In genomic region chr6:131949909-131950766, GRCh38 we compare ENCODE assay signal across 8 cellular contexts. TPM values are rescaled to one million over a fixed set of nuclear protein-coding genes. Genes with fewer than 3 reads are reported as not detected.
A peak's percentile ranks its signal among the peaks of the same experiment; 100 is the strongest.
DNase-seq lines count a peak whose midpoint lies in the region; ATAC-seq and TF ChIP-seq lines count a peak whose summit lies in the region.

No MANE protein-coding gene starts in this region.

- H3K18ac ChIP-seq in IMR-90 (ENCODE audit: low read depth, low read length), result peak overlapping the region; percentile 76

- dilution Hi-C loops in IMR-90 (cut with HindIII; ENCODE audit: low sequenced_read_pairs, unreplicated experiment), result no loop called here

- peak overlapping the region; percentile 3 to 51; a peak in 3 of 4 replicates for H4K8ac ChIP-seq in IMR-90 (ENCODE audit: low read depth in 2 of 2, low read length in 2 of 2)

- peaks cover 10% of the 10 kb centered on the region for H3K4me1 ChIP-seq in IMR-90 (ENCODE audit: control insufficient read depth, insufficient read depth, low read length)
- H3K4me1 ChIP-seq in effector memory CD4-positive, alpha-beta T cell (ENCODE audit: control insufficient read depth, insufficient read depth, low read length, poor library complexity, severe bottlenecking), result peaks cover 3% of the 10 kb centered on the region
- peaks cover 0 to 12% (median 0%) of the 10 kb centered on the region in 4 donors for H3K4me1 ChIP-seq in right lobe of liver

- intact Hi-C loops in IMR-90 (cut with micrococcal nuclease), result loop anchor here (2.0 kb wide), 1 partner anchor 111 kb away; no protein-coding TSS in a partner anchor
- intact Hi-C loops in right lobe of liver (cut with DNase I), result no loop called here

- peaks cover 5% of the 10 kb centered on the region for H3K4me1 Mint-ChIP-seq in stimulated activated naive CD8-positive, alpha-beta T cell treated with anti-CD3 and anti-CD28 coated beads, Interleukin-15, Interleukin-2, amounts not matched to agents 100 ng/mL and 50 ng/mL, for 24 hours (ENCODE audit: low read depth)

- ATAC-seq in IMR-90 (ENCODE audit: low read depth) (peak; percentile 9), right lobe of liver (peak; percentile 74 to 83 (median 82)), HG03097 (IDR thresholded peaks at IDR 0.05; ENCODE audit: low FRiP score, unreplicated experiment) (no peak)

- TF ChIP-seq RAD21 in IMR-90 (IDR thresholded peaks at IDR 0.05; ENCODE audit: low read length), result peak; percentile 44

- H3K4me3 ChIP-seq in IMR-90 (ENCODE audit: insufficient read depth, low read depth, low read length) (peak overlapping the region; percentile 66), right lobe of liver (peak overlapping the region; percentile 61 to 66 (median 64))
- peak overlapping the region; percentile 41 for H3K4me3 ChIP-seq in effector memory CD4-positive, alpha-beta T cell (ENCODE audit: insufficient read depth, low read depth, low read length, poor library complexity, severe bottlenecking)

- in situ Hi-C loops in IMR-90 (cut with MboI; ENCODE audit: low sequenced_read_pairs), result loop anchor here (5.0 kb wide), 1 partner anchor 182 kb away; no protein-coding TSS in a partner anchor

- DNase-seq in NCI-H1092 treated with DMSO at 0.1 percent for 48 hours (lab: John Stamatoyannopoulos, UW) (peak; percentile 8), NCI-H1092 (lab: John Stamatoyannopoulos, UW) (no peak), IMR-90 (peak; percentile 92), SW 1271 (lab: John Stamatoyannopoulos, UW) (peak; percentile 70 to 83), right lobe of liver (peak; percentile 80 to 95 (median 91))
- DNase-seq in effector memory CD4-positive, alpha-beta T cell, result no peak

- H2AK5ac ChIP-seq in IMR-90 (ENCODE audit: low read depth, low read length), result peak overlapping the region; percentile 21; the same call in 1 of the 2 replicates

- H3K27ac Mint-ChIP-seq in stimulated activated naive CD8-positive, alpha-beta T cell treated with anti-CD3 and anti-CD28 coated beads, Interleukin-15, Interleukin-2, amounts not matched to agents 100 ng/mL and 50 ng/mL, for 24 hours, result no peak overlapping the region

- TF ChIP-seq POLR2A in IMR-90 (IDR thresholded peaks at IDR 0.05; ENCODE audit: low read depth, low read length), result peak; percentile 57
- TF ChIP-seq POLR2A in right lobe of liver (IDR thresholded peaks at IDR 0.05), result no peak

- H2AFZ ChIP-seq in IMR-90 (replicated peaks; ENCODE audit: low read length, poor library complexity), result peak overlapping the region; percentile 81

- POLR2A ChIA-PET in IMR-90 (lab: Charles Lee; ENCODE audit: unreplicated experiment), result interaction anchor here (0.6 to 3.1 kb wide), 8 partner anchors 11 to 885 kb away, joined by 3 to 38 read pairs (median 6); no protein-coding TSS in a partner anchor

- H3K9me1 ChIP-seq in IMR-90 (ENCODE audit: insufficient read depth, low read length), result peaks cover 7% of the 10 kb centered on the region

- peaks cover 76% of the 10 kb centered on the region for H3K27me3 Mint-ChIP-seq in stimulated activated naive CD8-positive, alpha-beta T cell treated with anti-CD3 and anti-CD28 coated beads, Interleukin-15, Interleukin-2, amounts not matched to agents 100 ng/mL and 50 ng/mL, for 24 hours

- H3K4me2 ChIP-seq in IMR-90 (ENCODE audit: low read depth, low read length), result peak overlapping the region; percentile 91

- H2AK9ac ChIP-seq in IMR-90 (replicated peaks; ENCODE audit: low read depth, low read length, poor library complexity), result peak overlapping the region; percentile 93

- 7% methylated on average over 11 of the region's 42 CpGs; no CpG with 5 or more reads in 1 of the 2 experiments for WGBS in IMR-90 (ENCODE audit: extremely low coverage in 2 of 2, insufficient read length in 1 of 2), 2 experiments
- 2% methylated on average over 15 of the region's 42 CpGs for WGBS in right lobe of liver (ENCODE audit: insufficient coverage, low coverage, low lambda C conversion rate, missing lambda C conversion rate)

- H3K36me3 Mint-ChIP-seq in stimulated activated naive CD8-positive, alpha-beta T cell treated with anti-CD3 and anti-CD28 coated beads, Interleukin-15, Interleukin-2, amounts not matched to agents 100 ng/mL and 50 ng/mL, for 24 hours (ENCODE audit: low read depth), result no peaks in the 10 kb centered on the region

- peak overlapping the region; percentile 30 for H4K5ac ChIP-seq in IMR-90 (ENCODE audit: low read depth, low read length)

- BruUV-seq in IMR-90 (replicated peaks; lab: Mats Ljungman, UMichigan), result no TSS peak

- peaks cover 3 to 31% of the 10 kb centered on the region in 2 experiments; a peak in 3 of 4 replicates for H3K79me1 ChIP-seq in IMR-90 (ENCODE audit: low read depth in 1 of 2, low read length in 2 of 2)

- TF ChIP-seq CTCF in IMR-90 (conservative IDR thresholded peaks at IDR 0.05; ENCODE audit: low read depth, low read length) (peak; percentile 48), right lobe of liver (IDR thresholded peaks at IDR 0.05) (peak; percentile 42 to 52 (median 46))

- H3K14ac ChIP-seq in IMR-90 (replicated peaks; ENCODE audit: low read depth, low read length), result peak overlapping the region; percentile 77

- peak overlapping the region; percentile 78 for H2BK120ac ChIP-seq in IMR-90 (ENCODE audit: low read depth, low read length)

- peak overlapping the region; percentile 77 for H3K23ac ChIP-seq in IMR-90 (ENCODE audit: low read depth, low read length)

- peak overlapping the region; percentile 84 for H3K9ac ChIP-seq in IMR-90 (ENCODE audit: low read depth, low read length)

- H4K91ac ChIP-seq in IMR-90 (ENCODE audit: insufficient read depth, low read depth, low read length), result peak overlapping the region; percentile 40; the same call in 1 of the 2 replicates

- H2BK15ac ChIP-seq in IMR-90 (ENCODE audit: low read depth, low read length), result no peak overlapping the region

- H2BK5ac ChIP-seq in IMR-90 (ENCODE audit: low read depth, low read length, poor library complexity, severe bottlenecking), result peak overlapping the region; percentile 85

- H4K20me1 ChIP-seq in IMR-90 (ENCODE audit: insufficient read depth, low read length), result peaks cover 47% of the 10 kb centered on the region

- CTCF ChIA-PET in IMR-90 (lab: Yijun Ruan, JAX), result interaction anchor here (0.7 to 1.4 kb wide), 4 partner anchors 25 to 285 kb away, joined by 3 to 8 read pairs (median 3); no protein-coding TSS in a partner anchor

- H3K27me3 ChIP-seq in IMR-90 (ENCODE audit: control insufficient read depth, insufficient read depth, low read length) (no peaks in the 10 kb centered on the region), right lobe of liver (no peaks in the 10 kb centered on the region)
- peaks cover 18% of the 10 kb centered on the region for H3K27me3 ChIP-seq in effector memory CD4-positive, alpha-beta T cell (replicated peaks; ENCODE audit: control insufficient read depth, insufficient read depth, low read length, poor library complexity, severe bottlenecking)

- H3K36me3 ChIP-seq in IMR-90 (ENCODE audit: control insufficient read depth, insufficient read depth, low read length), result peaks cover 16% of the 10 kb centered on the region
- H3K36me3 ChIP-seq in effector memory CD4-positive, alpha-beta T cell (ENCODE audit: control insufficient read depth, insufficient read depth, low read length), result no peaks in the 10 kb centered on the region
- H3K36me3 ChIP-seq in right lobe of liver, result peaks cover 0 to 7% (median 5%) of the 10 kb centered on the region in 4 donors

- peak overlapping the region; percentile 77 for H3K4ac ChIP-seq in IMR-90 (ENCODE audit: low read depth, low read length)

- H3K56ac ChIP-seq in IMR-90 (ENCODE audit: extremely low read depth, insufficient read depth, low read length), result peak overlapping the region; percentile 64

- H3K9me3 Mint-ChIP-seq in stimulated activated naive CD8-positive, alpha-beta T cell treated with anti-CD3 and anti-CD28 coated beads, Interleukin-15, Interleukin-2, amounts not matched to agents 100 ng/mL and 50 ng/mL, for 24 hours, result no peaks in the 10 kb centered on the region

- peak overlapping the region; percentile 73 for H3K4me3 Mint-ChIP-seq in stimulated activated naive CD8-positive, alpha-beta T cell treated with anti-CD3 and anti-CD28 coated beads, Interleukin-15, Interleukin-2, amounts not matched to agents 100 ng/mL and 50 ng/mL, for 24 hours

- peak overlapping the region; percentile 1; the same call in 1 of the 2 replicates for H2BK20ac ChIP-seq in IMR-90 (ENCODE audit: low read depth, low read length)

- H3K9me3 ChIP-seq in IMR-90 (ENCODE audit: control insufficient read depth, insufficient read depth, low read length) (no peaks in the 10 kb centered on the region), right lobe of liver (no peaks in the 10 kb centered on the region)
- no peaks in the 10 kb centered on the region for H3K9me3 ChIP-seq in effector memory CD4-positive, alpha-beta T cell (ENCODE audit: control insufficient read depth, low read length)

- H3K27ac ChIP-seq in IMR-90 (ENCODE audit: insufficient read depth, low read length) (peak overlapping the region; percentile 83), right lobe of liver (peak overlapping the region; percentile 75 to 83 (median 81))
- H3K27ac ChIP-seq in effector memory CD4-positive, alpha-beta T cell (ENCODE audit: insufficient read depth, low read length, poor library complexity, severe bottlenecking), result no peak overlapping the region

TF ChIP-seq in IMR-90, 13 proteins besides CTCF, POLR2A, EP300 and RAD21 (continues in another document):
- no peak for TF ChIP-seq ELK1 (IDR thresholded peaks at IDR 0.05; ENCODE audit: borderline replicate concordance, low read depth, low read length)
- no peak for TF ChIP-seq RFX5 (IDR thresholded peaks at IDR 0.05; ENCODE audit: low read depth, low read length)
- peak; percentile 9 for TF ChIP-seq USF2 (IDR thresholded peaks at IDR 0.05; ENCODE audit: low read depth, low read length)

RNA-seq across cellular contexts. Expression of gene CCN2, which starts 1.0 kb away (rescaled TPM):
- 148 and 211 TPM in 2 replicates for total RNA-seq in IMR-90 (2012; rRNA removed)
- polyA plus RNA-seq in IMR-90 (2012; rRNA removed), result 1,205 and 1,345 TPM in 2 replicates
- 703 and 2,182 TPM in 2 replicates for polyA plus RNA-seq in IMR-90 (2012; cell fraction: cytosol; rRNA removed)
- polyA plus RNA-seq in IMR-90 (2012; cell fraction: nucleus; rRNA removed; ENCODE audit: low replicate concordance), result 1,717 and 1,819 TPM in 2 replicates
- 10 to 100 TPM in 5 of 6 experiments, 1 to 10 TPM in 1; 3.4 to 82.9 (median 54.3) TPM for total RNA-seq in right lobe of liver

Comparison
In these comparisons a context has a peak if more than half of its experiments do, and no peak if none do; other contexts are left out.
1. DNase-seq: peak in NCI-H1092 treated with DMSO at 0.1 percent for 48 hours (single experiment), IMR-90 (single experiment), SW 1271 (2 of 2) and right lobe of liver (3 of 3); none in NCI-H1092 (single experiment) and effector memory CD4-positive, alpha-beta T cell (0 of 3).
2. Peak in every context shown above with its lines, with median percentiles within 50 percentile points of each other: H3K4me3 ChIP-seq.